In the genomic region with DNA sequence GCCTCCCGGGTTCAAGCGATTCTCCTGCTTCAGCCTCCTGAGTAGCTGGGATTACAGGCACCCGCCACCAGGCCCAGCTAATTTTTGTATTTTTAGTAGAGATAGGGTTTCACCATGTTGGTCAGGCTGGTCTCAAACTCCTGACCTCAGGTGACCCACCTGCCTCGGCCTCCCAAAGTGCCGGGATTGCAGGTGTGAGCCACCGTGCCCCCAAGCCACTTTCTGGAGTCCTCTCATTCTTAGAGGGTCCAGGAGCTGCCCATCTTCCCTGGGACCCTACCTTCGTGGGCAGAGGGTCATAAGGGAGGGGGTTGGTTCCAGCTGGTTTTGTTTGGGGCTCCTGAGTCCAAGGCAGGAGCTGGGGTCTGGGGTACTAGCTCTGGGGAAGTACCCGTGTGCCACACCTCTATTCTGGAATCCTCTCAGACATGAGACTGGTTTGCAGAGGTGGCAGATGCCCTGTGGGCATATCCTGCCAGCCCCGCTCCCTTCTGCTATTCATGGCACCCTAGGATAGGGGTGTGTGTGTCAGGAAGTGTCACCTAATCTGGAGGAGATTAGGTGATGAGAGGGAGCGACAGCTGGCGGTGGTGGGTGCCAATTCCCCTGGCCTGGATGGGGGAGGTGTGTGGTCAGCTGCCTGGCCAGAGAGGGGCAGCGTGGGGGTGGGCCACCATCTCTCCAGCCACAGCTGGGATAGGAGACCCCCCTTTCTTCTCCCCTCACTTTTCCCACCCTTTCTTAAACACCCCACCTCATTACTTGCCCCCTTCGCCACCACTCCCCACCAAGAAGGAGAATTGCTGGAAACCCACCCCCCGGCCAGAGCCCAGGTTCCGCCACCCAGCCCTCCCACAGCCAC, we compare ENCODE assay signal across 9 cellular contexts. TPM values are rescaled to one million over a fixed set of nuclear protein-coding genes. Genes with fewer than 3 reads are reported as not detected.
A peak's percentile ranks its signal among the peaks of the same experiment; 100 is the strongest.
DNase-seq lines count a peak whose midpoint lies in the region; ATAC-seq and TF ChIP-seq lines count a peak whose summit lies in the region.
"Had no signal": no experiment of that assay in that cellular context is flagged by ENCODE, and none has a peak within 500 bp of the region (broad histone marks: within the 10 kb centered on the region; RNA-seq: fewer than 3 reads in every experiment).

No MANE protein-coding gene starts in this region.

- in situ Hi-C loops in ACHN (cut with HindIII; ENCODE audit: low pct_ligation_motif_present, low pct_unique_long_range_greater_than_20kb, low sequenced_read_pairs), result no loop called here

- peaks cover 24% of the 10 kb centered on the region for H3K4me1 Mint-ChIP-seq in endodermal cell

- H3K27me3 ChIP-seq in endodermal cell (ENCODE audit: control insufficient read depth, insufficient read depth, low read length, poor library complexity, severe bottlenecking) (no peaks in the 10 kb centered on the region), psoas muscle (ENCODE audit: insufficient read depth in 3 of 3, low read length in 2 of 3) (no peaks in the 10 kb centered on the region)

- H3K36me3 ChIP-seq in endodermal cell (ENCODE audit: control insufficient read depth, insufficient read depth, low read length), result peaks cover 31% of the 10 kb centered on the region
- H3K36me3 ChIP-seq in psoas muscle (ENCODE audit: insufficient read depth in 1 of 2, low read depth in 1 of 2), result peaks cover 5 to 39% of the 10 kb centered on the region in 2 donors

- peak overlapping the region; percentile 47 for H3K4me3 ChIP-seq in GM12875 (ENCODE audit: low read depth, low read length)
- peak overlapping the region; percentile 83 for H3K4me3 ChIP-seq in endodermal cell (ENCODE audit: low read length)
- H3K4me3 ChIP-seq in psoas muscle, result peak overlapping the region; percentile 95

- H3K4me1 ChIP-seq in endodermal cell (ENCODE audit: control insufficient read depth, insufficient read depth, low read length) (peaks cover 14% of the 10 kb centered on the region), psoas muscle (peaks cover 36% of the 10 kb centered on the region)

- no peaks in the 10 kb centered on the region for H3K9me3 ChIP-seq in endodermal cell (ENCODE audit: control insufficient read depth, low read length)
- no peaks in the 10 kb centered on the region for H3K9me3 ChIP-seq in psoas muscle

- 72 to 79% methylated on average over 5 to 12 of the region's 15 CpGs for whole genome bisulfite sequencing in endodermal cell (ENCODE audit: insufficient coverage in 1 of 2, insufficient read length in 1 of 2), 2 experiments
- 22 to 33% (median 26%) methylated on average over 13 to 15 of the region's 15 CpGs for WGBS in psoas muscle, 3 donors

- no peak overlapping the region for H3K9ac ChIP-seq in endodermal cell (ENCODE audit: extremely low read depth, low read length, poor library complexity, severe bottlenecking)

- H3K9me3 Mint-ChIP-seq in endodermal cell, result no peaks in the 10 kb centered on the region
- H3K9me3 Mint-ChIP-seq: T-helper 1 cell treated with Interleukin-12 subunit alpha and Interleukin-12 subunit beta and Interleukin-4 antibody, amounts not matched to agents 30 μg/mL and 1 μg/mL, for 36 hours had no signal

- H3K27me3 Mint-ChIP-seq in endodermal cell (ENCODE audit: insufficient read depth), result no peaks in the 10 kb centered on the region

- H3K27ac ChIP-seq in endodermal cell (ENCODE audit: low read depth, low read length) (no peak overlapping the region), psoas muscle (peak overlapping the region; percentile 99)

- peak overlapping the region; percentile 89 for H3K27ac Mint-ChIP-seq in endodermal cell

- TF ChIP-seq CTCF in GM12875 (IDR thresholded peaks at IDR 0.05; ENCODE audit: borderline replicate concordance, insufficient read depth, low read depth, low read length), result no peak
- no peak for TF ChIP-seq CTCF in endodermal cell (conservative IDR thresholded peaks at IDR 0.05)
- TF ChIP-seq CTCF in psoas muscle (IDR thresholded peaks at IDR 0.05), result no peak

- H3K4me3 Mint-ChIP-seq in endodermal cell, result peak overlapping the region; percentile 97

- intact Hi-C loops in psoas muscle (cut with DNase I), result loop anchor here (5.0 to 10.0 kb wide), 3 partner anchors 104 to 138 kb away; a partner anchor contains a TSS

- ATAC-seq in psoas muscle, result peak; percentile 51 to 56 (median 54)
- no peak for ATAC-seq in HG03469 (IDR thresholded peaks at IDR 0.05; ENCODE audit: unreplicated experiment)

- DNase-seq in NCI-H69 (lab: John Stamatoyannopoulos, UW) (peak; percentile 81), endodermal cell (no peak), psoas muscle (peak; percentile 71 to 92), ecto neural progenitor cell (ENCODE audit: low spot score) (no peak), cerebellum (ENCODE audit: low spot score) (no peak), ACHN (no peak)

- peaks cover 27% of the 10 kb centered on the region for H3K36me3 Mint-ChIP-seq in endodermal cell (ENCODE audit: low read depth)

RNA-seq across cellular contexts. Expression of a gene that starts 2.1 kb away (rescaled TPM):
- 100 to 1,000 TPM; 343 to 362 TPM for total RNA-seq in endodermal cell
- 417 TPM for polyA plus RNA-seq in endodermal cell (2013, experiment 1 of 2)
- 408 TPM for polyA plus RNA-seq in endodermal cell (2013, experiment 2 of 2)
- 100 to 1,000 TPM; 180 to 259 (median 198) TPM for total RNA-seq in psoas muscle
- 100 to 1,000 TPM; 139 to 424 (median 208) TPM for polyA plus RNA-seq in psoas muscle
- total RNA-seq in cerebellum, result 147 TPM

RNA-seq across cellular contexts. Expression of a gene that starts 10.2 kb away (rescaled TPM):
- total RNA-seq in endodermal cell (1 to 10 TPM; 4.6 to 7.7 TPM), psoas muscle (1 to 10 TPM in 2 of 4 donors, under 1 TPM in 2; 0.58 to 1.5 (median 1.0) TPM), cerebellum (1.5 TPM)
- 5.1 TPM for polyA plus RNA-seq in endodermal cell (2013, experiment 1 of 2)
- 6.1 TPM for polyA plus RNA-seq in endodermal cell (2013, experiment 2 of 2)
- polyA plus RNA-seq in psoas muscle, result under 1 TPM; 0.38 to 0.48 (median 0.41) TPM

RNA-seq across cellular contexts. Expression of a gene that starts 11.7 kb away (rescaled TPM):
- total RNA-seq in endodermal cell (10 to 100 TPM; 41.4 to 59.7 TPM), psoas muscle (1 to 10 TPM in 1 of 4 donors, under 1 TPM in 3; 0.53 to 1.2 (median 0.70) TPM), cerebellum (31.0 TPM)
- polyA plus RNA-seq in endodermal cell (2013, experiment 1 of 2), result 62.0 TPM
- polyA plus RNA-seq in endodermal cell (2013, experiment 2 of 2), result 60.2 TPM
- polyA plus RNA-seq in psoas muscle, result 1 to 10 TPM in 2 of 3 donors, under 1 TPM in 1; 0.34 to 1.1 (median 1.0) TPM

RNA-seq across cellular contexts. Expression of a gene that starts 13.5 kb away (rescaled TPM):
- total RNA-seq in endodermal cell (100 to 1,000 TPM in 1 of 2 donors, 10 to 100 TPM in 1; 91.8 to 101 TPM), psoas muscle (10 to 100 TPM; 13.0 to 21.5 (median 15.8) TPM), cerebellum (1.2 TPM)
- polyA plus RNA-seq in endodermal cell (2013, experiment 1 of 2), result 81.0 TPM
- polyA plus RNA-seq in endodermal cell (2013, experiment 2 of 2), result 68.6 TPM
- 10 to 100 TPM; 28.3 to 42.7 (median 35.0) TPM for polyA plus RNA-seq in psoas muscle

RNA-seq across cellular contexts. Expression of a gene that starts 13.5 kb away (rescaled TPM):
- total RNA-seq in endodermal cell (100 to 1,000 TPM; 127 to 128 TPM), psoas muscle (10 to 100 TPM; 10.3 to 22.1 (median 14.4) TPM), cerebellum (11.3 TPM)
- 58.7 TPM for polyA plus RNA-seq in endodermal cell (2013, experiment 1 of 2)
- polyA plus RNA-seq in endodermal cell (2013, experiment 2 of 2), result 66.6 TPM
- polyA plus RNA-seq in psoas muscle, result 10 to 100 TPM; 18.2 to 26.5 (median 21.7) TPM

Comparison
In these comparisons a context has a peak if more than half of its experiments do, and no peak if none do; other contexts are left out.
1. DNase-seq: peak in NCI-H69 (single experiment) and psoas muscle (2 of 2); none in endodermal cell (single experiment), ecto neural progenitor cell (single experiment), cerebellum (single experiment) and ACHN (single experiment).
2. RNA of a gene that starts 11.7 kb away (total RNA-seq): 41.4 to 59.7 TPM in endodermal cell and 31.0 TPM in cerebellum (single experiment); 0.53 to 1.2 TPM in psoas muscle; every median in the first group is over 10 times any median in the second.
3. Peak in every context shown above with its lines, with median percentiles within 50 percentile points of each other: H3K4me3 ChIP-seq.